In genomic region chr6:43687079-43687436, GRCh38 we compare ENCODE assay signal across 8 cellular contexts. TPM values are rescaled to one million over a fixed set of nuclear protein-coding genes. Genes with fewer than 3 reads are reported as not detected.
DNase-seq lines count a peak whose midpoint lies in the region; ATAC-seq, FAIRE-seq and TF ChIP-seq lines count a peak whose summit lies in the region.

No MANE protein-coding gene starts in this region.

- H2AFZ ChIP-seq in MM.1S (ENCODE audit: low read length): peak overlapping the region; percentile 79

- H4K20me1 ChIP-seq in MM.1S (ENCODE audit: insufficient read depth, low read length): 0 out of 2 replicates have a peak, but pooled peaks cover 10% of the 10 kb centered on the region

- H3K36me3 Mint-ChIP-seq in natural killer cell treated with Interleukin-12 subunit alpha and Interleukin-12 subunit beta and Interleukin-15 and Interleukin-18, amount 100 ng/mL, for 72 hours: peaks cover 4% of the 10 kb centered on the region

- TF ChIP-seq CTCF in AG10803 (conservative IDR thresholded peaks at IDR 0.05; ENCODE audit: low read length) (no peak), MM.1S (IDR thresholded peaks at IDR 0.05; ENCODE audit: low read length) (no peak)

- H3K36me3 ChIP-seq in MM.1S (replicated peaks; ENCODE audit: insufficient read depth, low read length) (no peaks in the 10 kb centered on the region), ectodermal cell (ENCODE audit: control insufficient read depth, insufficient read depth, low read length) (no peaks in the 10 kb centered on the region)

- 8 to 9% methylated on average over 10 of the region's 10 CpGs for WGBS in ectodermal cell, 2 experiments

- no peaks in the 10 kb centered on the region for H3K9me2 ChIP-seq in MM.1S (replicated peaks; ENCODE audit: insufficient read depth, low read length)

- peaks cover 12% of the 10 kb centered on the region; the same call in 1 of the 2 replicates for H3F3A ChIP-seq in MM.1S (ENCODE audit: insufficient read depth, low read length)

- FAIRE-seq in RCC 7860 (lab: Jason Lieb, UNC): no peak
- no peak for FAIRE-seq in urothelium cell line (lab: Jason Lieb, UNC)

- H3K9ac ChIP-seq in MM.1S (ENCODE audit: low read length): peak overlapping the region; percentile 83

- DNase-seq in AG10803 (ENCODE audit: low read depth) (no peak), MM.1S (no peak), RCC 7860 (ENCODE audit: low spot score) (no peak), MV-4-11 (lab: John Stamatoyannopoulos, UW) (no peak), urothelium cell line (ENCODE audit: low spot score) (no peak)
- DNase-seq in natural killer cell treated with Interleukin-12 subunit alpha and Interleukin-12 subunit beta and Interleukin-15 and Interleukin-18, amount 100 ng/mL, for 72 hours (ENCODE audit: low spot score): no peak
- no peak for DNase-seq in stimulated activated naive CD4-positive, alpha-beta T cell treated with Interleukin-2 at 50 U/mL for 16 hours (lab: John Stamatoyannopoulos, UW)

- no peaks in the 10 kb centered on the region for H3K27me3 ChIP-seq in MM.1S (replicated peaks; ENCODE audit: insufficient read depth, low read length)
- peaks cover 6% of the 10 kb centered on the region for H3K27me3 ChIP-seq in ectodermal cell (ENCODE audit: control insufficient read depth, insufficient read depth, low read length, poor library complexity, severe bottlenecking)

- H3K27ac Mint-ChIP-seq in natural killer cell treated with Interleukin-12 subunit alpha and Interleukin-12 subunit beta and Interleukin-15 and Interleukin-18, amount 100 ng/mL, for 72 hours: peak overlapping the region; percentile 79 to 91

- H3K4me3 Mint-ChIP-seq in natural killer cell treated with Interleukin-12 subunit alpha and Interleukin-12 subunit beta and Interleukin-15 and Interleukin-18, amount 100 ng/mL, for 72 hours: peak overlapping the region; percentile 95

- H3K27me3 Mint-ChIP-seq in natural killer cell treated with Interleukin-12 subunit alpha and Interleukin-12 subunit beta and Interleukin-15 and Interleukin-18, amount 100 ng/mL, for 72 hours: peaks cover 0 to 3% of the 10 kb centered on the region in 2 donors

- peak in 1 of 2 donors; percentile 17 for ATAC-seq in natural killer cell treated with Interleukin-12 subunit alpha and Interleukin-12 subunit beta and Interleukin-15 and Interleukin-18, amount 100 ng/mL, for 72 hours

- H3K9me3 ChIP-seq in MM.1S (replicated peaks; ENCODE audit: insufficient read depth, low read length) (no peaks in the 10 kb centered on the region), ectodermal cell (ENCODE audit: control insufficient read depth, low read length) (no peaks in the 10 kb centered on the region)

- H3K4me3 ChIP-seq in AG10803 (ENCODE audit: low read length) (peak overlapping the region; percentile 96), MM.1S (ENCODE audit: low read length) (peak overlapping the region; percentile 94), ectodermal cell (ENCODE audit: insufficient read depth, low read depth, low read length) (peak overlapping the region; percentile 94)

- H3K4me2 ChIP-seq in MM.1S (ENCODE audit: low read depth, low read length): peak overlapping the region; percentile 97

- H3K79me2 ChIP-seq in MM.1S (ENCODE audit: low read length): peaks cover 62% of the 10 kb centered on the region

- H3K27ac ChIP-seq in MM.1S (ENCODE audit: low read length): peak overlapping the region; percentile 40; the same call in 1 of the 2 replicates
- no peak overlapping the region for H3K27ac ChIP-seq in ectodermal cell (ENCODE audit: insufficient read depth, low read depth, low read length, poor library complexity, severe bottlenecking)

- peaks cover 36 to 41% of the 10 kb centered on the region in 2 donors for H3K4me1 Mint-ChIP-seq in natural killer cell treated with Interleukin-12 subunit alpha and Interleukin-12 subunit beta and Interleukin-15 and Interleukin-18, amount 100 ng/mL, for 72 hours (ENCODE audit: low read depth in 2 of 2)

- peaks cover 35% of the 10 kb centered on the region for H3K4me1 ChIP-seq in MM.1S (ENCODE audit: low read length)
- peaks cover 9% of the 10 kb centered on the region for H3K4me1 ChIP-seq in ectodermal cell (ENCODE audit: control insufficient read depth, insufficient read depth, low read length)

- no peaks in the 10 kb centered on the region for H3K9me3 Mint-ChIP-seq in natural killer cell treated with Interleukin-12 subunit alpha and Interleukin-12 subunit beta and Interleukin-15 and Interleukin-18, amount 100 ng/mL, for 72 hours

RNA-seq across cellular contexts. Expression of gene MRPS18A, which starts 0.5 kb away (rescaled TPM):
- polyA plus RNA-seq in ectodermal cell (2013, experiment 1 of 4): 44.0 TPM
- 53.6 TPM for polyA plus RNA-seq in ectodermal cell (2013, experiment 2 of 4)
- polyA plus RNA-seq in ectodermal cell (2013, experiment 3 of 4): 47.9 TPM
- polyA plus RNA-seq in ectodermal cell (2013, experiment 4 of 4): 50.8 TPM
- total RNA-seq in natural killer cell treated with Interleukin-12 subunit alpha and Interleukin-12 subunit beta and Interleukin-15 and Interleukin-18, amount 100 ng/mL, for 72 hours: 10 to 100 TPM; 32.7 to 39.3 TPM

RNA-seq across cellular contexts. Expression of gene RSPH9, which starts 42.2 kb away (rescaled TPM):
- polyA plus RNA-seq in ectodermal cell (2013, experiment 1 of 4): 1.3 TPM
- 2.1 TPM for polyA plus RNA-seq in ectodermal cell (2013, experiment 2 of 4)
- polyA plus RNA-seq in ectodermal cell (2013, experiment 3 of 4): 1.8 TPM
- polyA plus RNA-seq in ectodermal cell (2013, experiment 4 of 4): 2.3 TPM
- not detected for total RNA-seq in natural killer cell treated with Interleukin-12 subunit alpha and Interleukin-12 subunit beta and Interleukin-15 and Interleukin-18, amount 100 ng/mL, for 72 hours

RNA-seq across cellular contexts. Expression of gene MAD2L1BP, which starts 51.4 kb away (rescaled TPM):
- polyA plus RNA-seq in ectodermal cell (2013, experiment 1 of 4): 37.9 TPM
- 36.2 TPM for polyA plus RNA-seq in ectodermal cell (2013, experiment 2 of 4)
- polyA plus RNA-seq in ectodermal cell (2013, experiment 3 of 4): 33.2 TPM
- polyA plus RNA-seq in ectodermal cell (2013, experiment 4 of 4): 33.2 TPM
- 10 to 100 TPM; 37.1 to 39.7 TPM for total RNA-seq in natural killer cell treated with Interleukin-12 subunit alpha and Interleukin-12 subunit beta and Interleukin-15 and Interleukin-18, amount 100 ng/mL, for 72 hours

RNA-seq across cellular contexts. Expression of gene GTPBP2, which starts 58.0 kb away (rescaled TPM):
- polyA plus RNA-seq in ectodermal cell (2013, experiment 1 of 4): 62.5 TPM
- polyA plus RNA-seq in ectodermal cell (2013, experiment 2 of 4): 60.9 TPM
- 51.2 TPM for polyA plus RNA-seq in ectodermal cell (2013, experiment 3 of 4)
- 58.2 TPM for polyA plus RNA-seq in ectodermal cell (2013, experiment 4 of 4)
- total RNA-seq in natural killer cell treated with Interleukin-12 subunit alpha and Interleukin-12 subunit beta and Interleukin-15 and Interleukin-18, amount 100 ng/mL, for 72 hours: 100 to 1,000 TPM in 1 of 2 donors, 10 to 100 TPM in 1; 85.4 to 116 TPM
